Comparison of ENCODE assay signal across 7 cellular contexts in genomic region chr14:55071870-55072640, GRCh38. TPM values are rescaled to one million over a fixed set of nuclear protein-coding genes. Genes with fewer than 3 reads are reported as not detected.
DNase-seq lines count a peak whose midpoint lies in the region; ATAC-seq, FAIRE-seq and TF ChIP-seq lines count a peak whose summit lies in the region.

No MANE protein-coding gene starts in this region.

- peak overlapping the region; percentile 0; the same call in 1 of the 2 replicates for H3K4me3 ChIP-seq in GM12864 (ENCODE audit: low read depth, low read length)
- H3K4me3 ChIP-seq in MG63, result no peak overlapping the region
- peak overlapping the region in 1 of 2 donors; percentile 45 for H3K4me3 ChIP-seq in ascending aorta

- H3K27ac ChIP-seq in ascending aorta, result peak overlapping the region; percentile 84 to 90

- no peak for FAIRE-seq in D721Med (lab: Jason Lieb, UNC)

- intact Hi-C loops in ascending aorta (cut with DNase I), result loop anchor here (1.0 to 2.0 kb wide), 2 partner anchors 21 to 31 kb away; partner anchors contain the start of gene MAPK1IP1L

- peaks cover 0 to 21% of the 10 kb centered on the region in 2 donors for H3K4me1 ChIP-seq in ascending aorta

- no peaks in the 10 kb centered on the region for H3K27me3 Mint-ChIP-seq in stimulated activated naive B cell treated with anti-CD40 and anti-IgM and Interleukin-4, amounts not matched to agents 10 μg/mL and 1 μg/mL and 100 μg/mL, for 72 hours

- peaks cover 12% of the 10 kb centered on the region; the same call in 1 of the 2 replicates for H3K36me3 ChIP-seq in MG63
- peaks cover 0 to 10% of the 10 kb centered on the region in 2 donors for H3K36me3 ChIP-seq in ascending aorta

- H3K27ac Mint-ChIP-seq in stimulated activated naive B cell treated with anti-CD40 and anti-IgM and Interleukin-4, amounts not matched to agents 10 μg/mL and 1 μg/mL and 100 μg/mL, for 72 hours, result peak overlapping the region; percentile 97

- no peaks in the 10 kb centered on the region for H3K9me3 ChIP-seq in MG63
- H3K9me3 ChIP-seq in ascending aorta, result no peaks in the 10 kb centered on the region

- H3K4me3 Mint-ChIP-seq in stimulated activated naive B cell treated with anti-CD40 and anti-IgM and Interleukin-4, amounts not matched to agents 10 μg/mL and 1 μg/mL and 100 μg/mL, for 72 hours, result peak overlapping the region; percentile 68 to 72

- H3K36me3 Mint-ChIP-seq in stimulated activated naive B cell treated with anti-CD40 and anti-IgM and Interleukin-4, amounts not matched to agents 10 μg/mL and 1 μg/mL and 100 μg/mL, for 72 hours, result peaks cover 14 to 30% of the 10 kb centered on the region in 2 donors

- TF ChIP-seq CTCF in GM12864 (IDR thresholded peaks at IDR 0.05; ENCODE audit: low read depth, low read length, missing control alignments) (no peak), ascending aorta (IDR thresholded peaks at IDR 0.05) (no peak), D721Med (IDR thresholded peaks at IDR 0.05; ENCODE audit: insufficient read depth, missing control alignments) (no peak)

- H3K4me1 Mint-ChIP-seq in stimulated activated naive B cell treated with anti-CD40 and anti-IgM and Interleukin-4, amounts not matched to agents 10 μg/mL and 1 μg/mL and 100 μg/mL, for 72 hours, result peaks cover 37 to 49% of the 10 kb centered on the region in 2 donors

- ATAC-seq in GM21529 (IDR thresholded peaks at IDR 0.05; ENCODE audit: unreplicated experiment), result peak; percentile 49
- ATAC-seq in stimulated activated naive B cell treated with anti-CD40 and anti-IgM and Interleukin-4, amounts not matched to agents 10 μg/mL and 1 μg/mL and 100 μg/mL, for 72 hours (replicated peaks), result peak; percentile 83 to 85

- H3K9me3 Mint-ChIP-seq in stimulated activated naive B cell treated with anti-CD40 and anti-IgM and Interleukin-4, amounts not matched to agents 10 μg/mL and 1 μg/mL and 100 μg/mL, for 72 hours, result no peaks in the 10 kb centered on the region

- H3K27me3 ChIP-seq in MG63, result no peaks in the 10 kb centered on the region
- no peaks in the 10 kb centered on the region for H3K27me3 ChIP-seq in ascending aorta

- DNase-seq in GM12864 (ENCODE audit: low read depth), result no peak
- DNase-seq in MG63, result peak; percentile 86
- peak in 1 of 2 donors; percentile 83 for DNase-seq in ascending aorta (ENCODE audit: low spot score in 2 of 2)
- DNase-seq in hypothalamus (lab: John Stamatoyannopoulos, UW), result peak in 31 of 51 donors; percentile 2 to 79 (median 36)
- peak; percentile 77 for DNase-seq in stimulated activated naive B cell treated with anti-CD40 and anti-IgM and Interleukin-4, amounts not matched to agents 10 μg/mL and 1 μg/mL and 100 μg/mL, for 72 hours
- no peak for DNase-seq in D721Med (ENCODE audit: insufficient read length, low spot score)

RNA-seq across cellular contexts. Expression of gene MAPK1IP1L, which starts 20.6 kb away (rescaled TPM):
- 14.8 and 15.0 TPM in 2 replicates for total RNA-seq in MG63 (2014; rRNA removed; shearing (Covaris generic); ENCODE audit: low replicate concordance)
- 51.8 TPM for total RNA-seq in ascending aorta

RNA-seq across cellular contexts. Expression of gene SOCS4, which starts 45.0 kb away (rescaled TPM):
- 3.8 and 9.0 TPM in 2 replicates for total RNA-seq in MG63 (2014; rRNA removed; shearing (Covaris generic); ENCODE audit: low replicate concordance)
- total RNA-seq in ascending aorta, result 12.9 TPM

RNA-seq across cellular contexts. Expression of gene WDHD1, which starts 45.2 kb away (rescaled TPM):
- total RNA-seq in MG63 (2014; rRNA removed; shearing (Covaris generic); ENCODE audit: low replicate concordance), result 5.2 TPM in 2 replicates
- total RNA-seq in ascending aorta, result 0.11 TPM

RNA-seq across cellular contexts. Expression of gene LGALS3, which starts 57.0 kb away (rescaled TPM):
- 90.5 and 117 TPM in 2 replicates for total RNA-seq in MG63 (2014; rRNA removed; shearing (Covaris generic); ENCODE audit: low replicate concordance)
- total RNA-seq in ascending aorta, result 358 TPM

Comparison
In these comparisons a context has a peak if more than half of its experiments do, and no peak if none do; other contexts are left out.
1. DNase-seq: peak in MG63 (single experiment), hypothalamus (31 of 51) and stimulated activated naive B cell treated with anti-CD40 and anti-IgM and Interleukin-4, amounts not matched to agents 10 μg/mL and 1 μg/mL and 100 μg/mL, for 72 hours (single experiment); none in GM12864 (single experiment) and D721Med (single experiment).